18 cellular contexts compared by ENCODE assay signal in the genomic region with DNA sequence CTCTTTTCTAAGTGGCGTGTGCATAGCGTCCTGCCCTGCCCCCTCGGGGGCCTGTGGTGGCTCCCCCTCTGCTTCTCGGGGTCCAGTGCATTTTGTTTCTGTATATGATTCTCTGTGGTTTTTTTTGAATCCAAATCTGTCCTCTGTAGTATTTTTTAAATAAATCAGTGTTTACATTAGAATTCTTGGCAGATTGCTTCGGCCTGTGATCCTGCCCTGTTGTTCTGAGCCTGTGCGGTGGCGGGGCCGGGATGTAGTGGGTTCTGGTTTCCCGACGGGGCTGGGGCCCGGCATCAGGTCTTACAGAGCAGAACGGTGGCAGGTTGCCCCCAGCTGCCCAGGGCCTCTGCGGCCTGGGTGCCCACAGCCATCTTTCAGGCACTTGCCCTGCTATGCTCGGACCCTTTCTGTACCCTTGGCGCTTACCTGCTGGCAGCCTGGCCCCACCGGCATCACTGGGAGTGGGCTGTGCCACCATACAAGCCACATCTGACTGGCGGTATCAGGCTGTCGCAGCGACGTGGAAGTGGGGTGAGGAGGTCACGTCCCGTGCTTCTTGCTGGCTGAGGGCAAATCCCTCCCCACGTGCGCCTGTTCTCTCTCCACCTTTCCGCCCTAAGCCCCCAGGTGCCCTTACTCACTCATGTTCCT. TPM values are rescaled to one million over a fixed set of nuclear protein-coding genes. Genes with fewer than 3 reads are reported as not detected.
DNase-seq lines count a peak whose midpoint lies in the region; ATAC-seq and TF ChIP-seq lines count a peak whose summit lies in the region.
"Had no signal": no experiment of that assay in that cellular context is flagged by ENCODE, and none has a peak within 500 bp of the region (broad histone marks: within the 10 kb centered on the region; RNA-seq: fewer than 3 reads in every experiment).

No MANE protein-coding gene starts in this region.

- no peak overlapping the region for H2BK12ac ChIP-seq in neuronal stem cell (ENCODE audit: low read length)

- H3K27ac ChIP-seq in GM23338 (ENCODE audit: low read depth) (peak overlapping the region; percentile 45; the same call in 1 of the 2 replicates), esophagus muscularis mucosa (replicated peaks in 1 of 4) (peak overlapping the region in 3 of 4 donors; percentile 27 to 54 (median 50)), neuronal stem cell (replicated peaks; ENCODE audit: low read length) (no peak overlapping the region)
- H3K27ac ChIP-seq: HL-60 had no signal

- H2AFZ ChIP-seq in GM23338 (no peak overlapping the region), neuronal stem cell (ENCODE audit: low read length) (no peak overlapping the region)

- no peak overlapping the region for H2BK15ac ChIP-seq in neuronal stem cell (ENCODE audit: low read length)

- H3K18ac ChIP-seq in neuronal stem cell (ENCODE audit: low read length), result no peak overlapping the region

- H3K36me3 Mint-ChIP-seq in GM23338 (ENCODE audit: low read depth) (peaks cover 42% of the 10 kb centered on the region), WTC11 (peaks cover 38% of the 10 kb centered on the region)

- H3K23ac ChIP-seq in neuronal stem cell (ENCODE audit: low read depth, low read length, poor library complexity), result peak overlapping the region; percentile 82

- H3K14ac ChIP-seq in neuronal stem cell (ENCODE audit: low read length), result no peak overlapping the region

- H3K4me1 ChIP-seq in GM23338 (ENCODE audit: insufficient read depth), result no peaks in the 10 kb centered on the region
- H3K4me1 ChIP-seq in esophagus muscularis mucosa, result peaks cover 0 to 64% (median 46%) of the 10 kb centered on the region in 4 donors
- H3K4me1 ChIP-seq in neuronal stem cell (ENCODE audit: control insufficient read depth in 2 of 2, insufficient read depth in 1 of 2, low read depth in 1 of 2, low read length in 2 of 2), result peaks cover 14% of the 10 kb centered on the region in 2 donors

- H3K4me3 Mint-ChIP-seq in GM23338 (no peak overlapping the region), WTC11 (no peak overlapping the region)
- H3K4me3 Mint-ChIP-seq: CD14-positive monocyte had no signal

- no peak for TF ChIP-seq EP300 in esophagus muscularis mucosa (IDR thresholded peaks at IDR 0.05)

- H3F3A ChIP-seq in GM23338 (replicated peaks; ENCODE audit: low read depth), result no peaks in the 10 kb centered on the region

- H3K79me1 ChIP-seq in neuronal stem cell (ENCODE audit: low read depth, low read length), result peaks cover 7% of the 10 kb centered on the region

- CTCF ChIA-PET in WTC11 (lab: Charles Lee), result interaction anchor here (1.8 to 2.6 kb wide), 2 partner anchors 110 to 187 kb away, joined by 4 to 8 read pairs; no protein-coding TSS in a partner anchor

- no peak overlapping the region for H2AK5ac ChIP-seq in neuronal stem cell (ENCODE audit: low read depth, low read length)

- H3K27me3 ChIP-seq in GM23338 (ENCODE audit: insufficient read depth) (no peaks in the 10 kb centered on the region), esophagus muscularis mucosa (no peaks in the 10 kb centered on the region), neuronal stem cell (ENCODE audit: control insufficient read depth in 3 of 3, insufficient read depth in 3 of 3, low read depth in 1 of 3, low read length in 3 of 3) (no peaks in the 10 kb centered on the region)

- H3K27ac Mint-ChIP-seq in GM23338 (no peak overlapping the region), WTC11 (peak overlapping the region; percentile 94)

- ATAC-seq in GM23338, result no peak
- no peak for ATAC-seq in WTC11
- ATAC-seq in GM21447 (IDR thresholded peaks at IDR 0.05; ENCODE audit: unreplicated experiment), result no peak
- no peak for ATAC-seq in HG02870 (IDR thresholded peaks at IDR 0.05; ENCODE audit: unreplicated experiment)

- intact Hi-C loops in esophagus muscularis mucosa (cut with DNase I), result no loop called here

- no peaks in the 10 kb centered on the region for H3K9me3 ChIP-seq in esophagus muscularis mucosa
- no peaks in the 10 kb centered on the region for H3K9me3 ChIP-seq in neuronal stem cell (replicated peaks in 1 of 2; ENCODE audit: control insufficient read depth in 2 of 2, insufficient read depth in 1 of 2, low read depth in 1 of 2, low read length in 2 of 2)

- H3K9me3 Mint-ChIP-seq in GM23338 (no peaks in the 10 kb centered on the region), WTC11 (no peaks in the 10 kb centered on the region)
- H3K9me3 Mint-ChIP-seq: CD14-positive monocyte had no signal

- POLR2A ChIA-PET in WTC11 (lab: Charles Lee), result no interaction called here

- H4K20me1 ChIP-seq in GM23338 (replicated peaks; ENCODE audit: insufficient read depth), result no peaks in the 10 kb centered on the region; the same call in 1 of the 2 replicates

- no peak overlapping the region for H2BK5ac ChIP-seq in neuronal stem cell (ENCODE audit: low read length)

- peaks cover 9% of the 10 kb centered on the region for H3K27me3 Mint-ChIP-seq in GM23338 (ENCODE audit: insufficient read depth, low read depth, poor library complexity)
- H3K27me3 Mint-ChIP-seq in WTC11 (ENCODE audit: low read depth), result no peaks in the 10 kb centered on the region

- 57% methylated on average over 12 of the region's 25 CpGs for WGBS in esophagus muscularis mucosa
- WGBS in neuronal stem cell (ENCODE audit: extremely low coverage in 2 of 2, insufficient read length in 2 of 2, insufficient replicate concordance in 1 of 2), 2 donors, result no CpG with 5 or more reads among the region's 25 CpGs

- H3K36me3 ChIP-seq in GM23338 (ENCODE audit: insufficient read depth), result peaks cover 22% of the 10 kb centered on the region; the same call in 1 of the 2 replicates
- H3K36me3 ChIP-seq in esophagus muscularis mucosa, result peaks cover 71 to 100% (median 95%) of the 10 kb centered on the region in 4 donors
- H3K36me3 ChIP-seq in neuronal stem cell (replicated peaks in 1 of 2; ENCODE audit: control insufficient read depth in 2 of 2, insufficient read depth in 2 of 2, low read length in 2 of 2), result peaks cover 52 to 97% of the 10 kb centered on the region in 2 donors

- peak overlapping the region; percentile 3 for H3K9ac ChIP-seq in neuronal stem cell (ENCODE audit: low read depth, low read length, poor library complexity)

- no peaks in the 10 kb centered on the region for H3K9me2 ChIP-seq in GM23338 (ENCODE audit: insufficient read depth)

- peaks cover 7% of the 10 kb centered on the region; the same call in 1 of the 3 replicates for H3K4me1 Mint-ChIP-seq in GM23338
- H3K4me1 Mint-ChIP-seq in WTC11, result peaks cover 10% of the 10 kb centered on the region

- no peaks in the 10 kb centered on the region for H3K79me2 ChIP-seq in GM23338 (replicated peaks; ENCODE audit: insufficient read depth)

- DNase-seq in GM23338 (ENCODE audit: low spot score) (no peak), WTC11 (ENCODE audit: low spot score) (no peak), esophagus muscularis mucosa (ENCODE audit: extremely low spot score) (no peak), neuronal stem cell (ENCODE audit: low spot score) (no peak), NCI-H2107 (lab: John Stamatoyannopoulos, UW) (no peak)
- DNase-seq: AML-193; GF-D8; NCI-H1417 treated with DMSO at 0.1 percent for 48 hours; NCI-H1930; NCI-H2171; NCI-H446; NK-92 treated with Interleukin-12 subunit alpha and Interleukin-12 subunit beta, amount 100 ng/mL, for 24 hours had no signal

- no peak overlapping the region for H3K4me3 ChIP-seq in GM23338
- no peak overlapping the region for H3K4me3 ChIP-seq in esophagus muscularis mucosa
- no peak overlapping the region for H3K4me3 ChIP-seq in neuronal stem cell (ENCODE audit: low read length in 2 of 2)

- H4K8ac ChIP-seq in neuronal stem cell (ENCODE audit: low read depth, low read length), result no peak overlapping the region

- H4K91ac ChIP-seq in neuronal stem cell (ENCODE audit: low read depth, low read length, poor library complexity), result no peak overlapping the region

- TF ChIP-seq CTCF in GM23338 (conservative IDR thresholded peaks at IDR 0.05; ENCODE audit: low read depth in 2 of 2), result no peak
- no peak for TF ChIP-seq CTCF in WTC11 (IDR thresholded peaks at IDR 0.05)
- TF ChIP-seq CTCF in esophagus muscularis mucosa (IDR thresholded peaks at IDR 0.05), result no peak

- no peak overlapping the region for H3K4ac ChIP-seq in neuronal stem cell (ENCODE audit: low read length)

- H2BK120ac ChIP-seq in neuronal stem cell (ENCODE audit: low read depth, low read length), result no peak overlapping the region

- TF ChIP-seq POLR2A in esophagus muscularis mucosa (IDR thresholded peaks at IDR 0.05; ENCODE audit: low read depth), result no peak

- H3K4me2 ChIP-seq in GM23338, result no peak overlapping the region
- no peak overlapping the region for H3K4me2 ChIP-seq in neuronal stem cell (ENCODE audit: insufficient read depth, low read length, poor library complexity, severe bottlenecking)

RNA-seq across cellular contexts. Expression of a gene that starts 9.0 kb away (rescaled TPM):
- not detected in 2 replicates for total RNA-seq in GM23338 (2014; rRNA removed; shearing (Covaris generic))
- not detected in 2 replicates for polyA plus RNA-seq in GM23338 (2016; fragmentation: Nextera tagmentation; extraction: Ambion mirVana)
- total RNA-seq in WTC11 (2021) (not detected in 3 replicates), esophagus muscularis mucosa (not detected)
- not detected for polyA plus RNA-seq in neuronal stem cell (2013, experiment 1 of 2)
- polyA plus RNA-seq in neuronal stem cell (2013, experiment 2 of 2), result not detected
- total RNA-seq: Daoy, OCI-LY7 had no signal

RNA-seq across cellular contexts. Expression of a gene that starts 51.4 kb away (rescaled TPM):
- 4.4 and 15.5 TPM in 2 replicates for total RNA-seq in GM23338 (2014; rRNA removed; shearing (Covaris generic))
- 5.6 and 9.0 TPM in 2 replicates for polyA plus RNA-seq in GM23338 (2016; fragmentation: Nextera tagmentation; extraction: Ambion mirVana)
- 6.6 to 9.1 TPM (median 8.8 TPM) in 3 replicates for total RNA-seq in WTC11 (2021)
- total RNA-seq in esophagus muscularis mucosa, result under 1 TPM in 3 of 4 donors, not detected in 1; 0.40 to 0.83 (median 0.42) TPM
- 0.82 TPM for polyA plus RNA-seq in neuronal stem cell (2013, experiment 1 of 2)
- polyA plus RNA-seq in neuronal stem cell (2013, experiment 2 of 2), result 0.89 TPM
- total RNA-seq: OCI-LY7 had no signal
- polyA plus RNA-seq: CD14-positive monocyte had no signal

RNA-seq across cellular contexts. Expression of a gene that starts 52.6 kb away (rescaled TPM):
- total RNA-seq in GM23338 (2014; rRNA removed; shearing (Covaris generic)), result 80.4 and 85.1 TPM in 2 replicates
- polyA plus RNA-seq in GM23338 (2016; fragmentation: Nextera tagmentation; extraction: Ambion mirVana), result 20.7 and 23.4 TPM in 2 replicates
- total RNA-seq in WTC11 (2021) (87.5 to 104 TPM (median 89.1 TPM) in 3 replicates), esophagus muscularis mucosa (100 to 1,000 TPM in 3 of 4 donors, 10 to 100 TPM in 1; 90.9 to 151 (median 133) TPM)
- polyA plus RNA-seq in neuronal stem cell (2013, experiment 1 of 2), result 50.4 TPM
- 51.5 TPM for polyA plus RNA-seq in neuronal stem cell (2013, experiment 2 of 2)
